ENCODE assay signal across 30 cellular contexts in the genomic region with DNA sequence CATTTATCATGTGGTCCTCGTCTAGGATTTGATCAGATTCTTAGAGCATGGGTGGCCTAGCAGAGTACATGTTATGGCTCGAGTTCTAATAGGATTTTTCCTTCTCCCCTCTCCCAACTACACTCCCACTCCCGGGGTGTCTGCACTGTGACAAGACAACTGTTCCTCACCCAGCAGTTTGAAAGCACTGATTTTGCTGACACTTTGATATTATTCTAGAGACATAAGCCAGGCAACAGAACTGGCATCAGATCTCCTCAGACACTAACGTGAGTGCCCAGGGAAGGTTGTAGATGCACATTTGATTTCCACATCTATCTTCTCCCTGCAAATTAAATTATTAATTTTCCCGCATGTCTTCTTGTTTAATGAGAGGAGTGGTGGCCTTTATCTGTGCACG.
"Had no signal": no experiment of that assay in that cellular context is flagged by ENCODE, and none has a peak within 500 bp of the region (broad histone marks: within the 10 kb centered on the region; RNA-seq: fewer than 3 reads in every experiment).

No MANE protein-coding gene starts in this region.

- H3K27ac ChIP-seq: left lung, lower lobe of right lung, pancreas, prostate gland, sigmoid colon, spleen, tibial nerve, uterus had no signal

- H3K27me3 ChIP-seq: left lung, pancreas, sigmoid colon, spleen, tibial nerve, uterus had no signal

- DNase-seq: hypothalamus; immature natural killer cell; kidney; left colon; left lung; lower lobe of right lung; mammary epithelial cell; mesenchymal stem cell; naive thymus-derived CD8-positive, alpha-beta T cell; nucleus accumbens; pancreas; posterior cingulate gyrus; retina; right cardiac atrium; sigmoid colon; small intestine; spleen; stimulated activated CD4-positive, alpha-beta T cell treated with anti-CD3 and anti-CD28 coated beads, Interleukin-2, amount 100 ng/mL, for 48 hours; stimulated activated CD4-positive, alpha-beta T cell treated with anti-CD3 and anti-CD28 coated beads, Interleukin-4, amount 100 ng/mL, for 4 hours; stimulated activated CD8-positive, alpha-beta memory T cell treated with anti-CD3 and anti-CD28 coated beads, Interleukin-4, amount 100 ng/mL, for 48 hours; stimulated activated naive CD4-positive, alpha-beta T cell treated with Interleukin-2 at 50 U/mL for 16 hours; stimulated activated naive CD8-positive, alpha-beta T cell treated with anti-CD3 and anti-CD28 coated beads, Interleukin-15, amount 100 ng/mL, for 72 hours; substantia nigra; uterus had no signal

- H3K4me3 ChIP-seq: left lung, lower lobe of right lung, pancreas, prostate gland, sigmoid colon, spleen, tibial nerve, uterus had no signal

- H3K4me1 ChIP-seq: left lung, lower lobe of right lung, pancreas, prostate gland, sigmoid colon, spleen, tibial nerve, uterus had no signal

- H3K4me3 Mint-ChIP-seq: immature natural killer cell; naive thymus-derived CD8-positive, alpha-beta T cell; nephron; stimulated activated memory B cell treated with anti-CD40 and anti-IgM and Interleukin-4, amounts not matched to agents 10 μg/mL and 1 μg/mL and 100 μg/mL, for 72 hours; stimulated activated naive CD8-positive, alpha-beta T cell treated with anti-CD3 and anti-CD28 coated beads, Interleukin-15, amount 100 ng/mL, for 72 hours; type B pancreatic cell had no signal

- H3K27ac Mint-ChIP-seq: immature natural killer cell; naive thymus-derived CD8-positive, alpha-beta T cell; nephron; stimulated activated memory B cell treated with anti-CD40 and anti-IgM and Interleukin-4, amounts not matched to agents 10 μg/mL and 1 μg/mL and 100 μg/mL, for 72 hours; stimulated activated naive CD8-positive, alpha-beta T cell treated with anti-CD3 and anti-CD28 coated beads, Interleukin-15, amount 100 ng/mL, for 72 hours; type B pancreatic cell had no signal

- H3K27me3 Mint-ChIP-seq: stimulated activated memory B cell treated with anti-CD40 and anti-IgM and Interleukin-4, amounts not matched to agents 10 μg/mL and 1 μg/mL and 100 μg/mL, for 72 hours; stimulated activated naive CD8-positive, alpha-beta T cell treated with anti-CD3 and anti-CD28 coated beads, Interleukin-15, amount 100 ng/mL, for 72 hours; type B pancreatic cell had no signal

- ATAC-seq: left colon; left lung; lower lobe of right lung; naive thymus-derived CD8-positive, alpha-beta T cell; pancreas; right cardiac atrium; stimulated activated naive CD8-positive, alpha-beta T cell treated with anti-CD3 and anti-CD28 coated beads, Interleukin-15, amount 100 ng/mL, for 72 hours had no signal

- H3K36me3 ChIP-seq: left lung, lower lobe of right lung, pancreas, prostate gland, sigmoid colon, spleen, tibial nerve, uterus had no signal

- H3K9me3 Mint-ChIP-seq: immature natural killer cell; naive thymus-derived CD8-positive, alpha-beta T cell; nephron; stimulated activated memory B cell treated with anti-CD40 and anti-IgM and Interleukin-4, amounts not matched to agents 10 μg/mL and 1 μg/mL and 100 μg/mL, for 72 hours; type B pancreatic cell had no signal

- H3K4me1 Mint-ChIP-seq: immature natural killer cell; naive thymus-derived CD8-positive, alpha-beta T cell; stimulated activated memory B cell treated with anti-CD40 and anti-IgM and Interleukin-4, amounts not matched to agents 10 μg/mL and 1 μg/mL and 100 μg/mL, for 72 hours; stimulated activated naive CD8-positive, alpha-beta T cell treated with anti-CD3 and anti-CD28 coated beads, Interleukin-15, amount 100 ng/mL, for 72 hours had no signal

- FAIRE-seq: islet of Langerhans, kidney, pancreas, small intestine had no signal

- H3K9me3 ChIP-seq: left lung, lower lobe of right lung, pancreas, prostate gland, sigmoid colon, spleen, tibial nerve, uterus had no signal

- H3K36me3 Mint-ChIP-seq: immature natural killer cell; naive thymus-derived CD8-positive, alpha-beta T cell; stimulated activated memory B cell treated with anti-CD40 and anti-IgM and Interleukin-4, amounts not matched to agents 10 μg/mL and 1 μg/mL and 100 μg/mL, for 72 hours; type B pancreatic cell had no signal
